8 cellular contexts compared by ENCODE assay signal in genomic region chr10:135601-136464, GRCh38. TPM values are rescaled to one million over a fixed set of nuclear protein-coding genes. Genes with fewer than 3 reads are reported as not detected.
DNase-seq lines count a peak whose midpoint lies in the region; ATAC-seq, FAIRE-seq and TF ChIP-seq lines count a peak whose summit lies in the region.

No MANE protein-coding gene starts in this region.

- peak overlapping the region; percentile 70 for H3K4me3 ChIP-seq in lower leg skin (ENCODE audit: low read depth, poor library complexity, severe bottlenecking)

- WGBS in lower leg skin, 2 donors = 0% methylated on average over 1 to 76 of the region's 112 CpGs

- TF ChIP-seq POLR2A in lower leg skin (IDR thresholded peaks at IDR 0.05) = no peak

- FAIRE-seq in GM18507 (lab: Jason Lieb, UNC) = peak; percentile 41

- no peak for TF ChIP-seq CTCF in lower leg skin (IDR thresholded peaks at IDR 0.05)

- DNase-seq in GM18507 (ENCODE audit: extremely low spot score, insufficient read length, low read depth) (peak; percentile 23), NCI-H146 (lab: John Stamatoyannopoulos, UW) (peak; percentile 78), dermis blood vessel endothelial cell (peak; percentile 73), lower leg skin (ENCODE audit: low spot score in 2 of 2) (peak; percentile 50 to 94), SW480 (ENCODE audit: low spot score) (no peak)
- DNase-seq in activated CD4-positive, alpha-beta T cell treated with anti-CD3 and anti-CD28 coated beads, Interleukin-2, amount 50 U/mL, for 4 hours = peak; percentile 50 to 52
- peak; percentile 45 to 48 for DNase-seq in stimulated activated CD4-positive, alpha-beta T cell treated with anti-CD3 and anti-CD28 coated beads, Interleukin-4, amount 100 ng/mL, for 48 hours (ENCODE audit: low read depth in 2 of 2)

- intact Hi-C loops in lower leg skin (cut with DNase I; ENCODE audit: low total_unique reads) = no loop called here

- peak; percentile 40 for ATAC-seq in HG02571 (IDR thresholded peaks at IDR 0.05; ENCODE audit: unreplicated experiment)

RNA-seq across cellular contexts. Expression of gene ZMYND11, which starts 0.6 kb away (rescaled TPM):
- total RNA-seq in dermis blood vessel endothelial cell = 59.4 and 73.2 TPM in 2 replicates
- 10 to 100 TPM; 41.0 to 50.8 (median 47.7) TPM for total RNA-seq in lower leg skin
